In genomic region chr7:150435390-150436073, GRCh38 we compare ENCODE assay signal across 3 cellular contexts.
TF ChIP-seq lines count a peak whose summit lies in the region.

No MANE protein-coding gene starts in this region.

TF ChIP-seq in liver, 16 proteins besides CTCF, POLR2A, EP300 and RAD21:
- TF ChIP-seq MAX (IDR thresholded peaks at IDR 0.05), result peak; percentile 20
- no peak for TF ChIP-seq FOXA2 (IDR thresholded peaks at IDR 0.05)

TF ChIP-seq in HepG2, 621 proteins besides CTCF, POLR2A, EP300 and RAD21 (continued from another document):
- TF ChIP-seq SIN3B (IDR thresholded peaks at IDR 0.05; ENCODE audit: low read length), result no peak
- no peak for TF ChIP-seq MEF2D (CRISPR knock-in tag; IDR thresholded peaks at IDR 0.05)
- no peak for TF ChIP-seq HNF1B (CRISPR knock-in tag; IDR thresholded peaks at IDR 0.05)
- TF ChIP-seq KDM2A (CRISPR knock-in tag; IDR thresholded peaks at IDR 0.05; ENCODE audit: borderline replicate concordance, low read depth), result no peak
- TF ChIP-seq FOSL1 (CRISPR knock-in tag; IDR thresholded peaks at IDR 0.05; ENCODE audit: borderline replicate concordance), result no peak
- no peak for TF ChIP-seq XRCC5 (optimal IDR thresholded peaks at IDR 0.05; ENCODE audit: low read length)
- no peak for TF ChIP-seq ZNF781 (CRISPR knock-in tag; IDR thresholded peaks at IDR 0.05; ENCODE audit: borderline replicate concordance, not compliant biosample characterization)
- no peak for TF ChIP-seq HNRNPLL (IDR thresholded peaks at IDR 0.05; ENCODE audit: low read depth, low read length, poor library complexity, severe bottlenecking)
- no peak for TF ChIP-seq ZNF570 (CRISPR knock-in tag; IDR thresholded peaks at IDR 0.05; ENCODE audit: borderline replicate concordance)
- no peak for TF ChIP-seq ZBTB25 (CRISPR knock-in tag; IDR thresholded peaks at IDR 0.05)
- TF ChIP-seq SOX6 (IDR thresholded peaks at IDR 0.05), result no peak
- TF ChIP-seq SOX6 (CRISPR knock-in tag; IDR thresholded peaks at IDR 0.05), result no peak

TF ChIP-seq in HEK293T, 16 proteins besides CTCF, POLR2A, EP300 and RAD21 (continued from another document):
- no peak for TF ChIP-seq ZNF384 (IDR thresholded peaks at IDR 0.05)
- TF ChIP-seq ELF4 (IDR thresholded peaks at IDR 0.05), result no peak
- TF ChIP-seq FOXA1 (IDR thresholded peaks at IDR 0.05), result no peak
- no peak for TF ChIP-seq HDGF (IDR thresholded peaks at IDR 0.05; ENCODE audit: borderline replicate concordance)
- TF ChIP-seq, protein P1, sequence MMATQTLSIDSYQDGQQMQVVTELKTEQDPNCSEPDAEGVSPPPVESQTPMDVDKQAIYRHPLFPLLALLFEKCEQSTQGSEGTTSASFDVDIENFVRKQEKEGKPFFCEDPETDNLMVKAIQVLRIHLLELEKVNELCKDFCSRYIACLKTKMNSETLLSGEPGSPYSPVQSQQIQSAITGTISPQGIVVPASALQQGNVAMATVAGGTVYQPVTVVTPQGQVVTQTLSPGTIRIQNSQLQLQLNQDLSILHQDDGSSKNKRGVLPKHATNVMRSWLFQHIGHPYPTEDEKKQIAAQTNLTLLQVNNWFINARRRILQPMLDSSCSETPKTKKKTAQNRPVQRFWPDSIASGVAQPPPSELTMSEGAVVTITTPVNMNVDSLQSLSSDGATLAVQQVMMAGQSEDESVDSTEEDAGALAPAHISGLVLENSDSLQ (IDR thresholded peaks at IDR 0.05), result no peak
- TF ChIP-seq TARDBP (IDR thresholded peaks at IDR 0.05), result no peak
- no peak for TF ChIP-seq L3MBTL2 (conservative IDR thresholded peaks at IDR 0.05)
- TF ChIP-seq SUZ12 (IDR thresholded peaks at IDR 0.05), result no peak
- TF ChIP-seq NFRKB (IDR thresholded peaks at IDR 0.05), result no peak
- no peak for TF ChIP-seq FOXK2 (IDR thresholded peaks at IDR 0.05)
- no peak for TF ChIP-seq SP1 (IDR thresholded peaks at IDR 0.05)
- no peak for TF ChIP-seq FOXM1 (IDR thresholded peaks at IDR 0.05; ENCODE audit: borderline replicate concordance)
- TF ChIP-seq CTBP1 (IDR thresholded peaks at IDR 0.05; ENCODE audit: borderline replicate concordance), result no peak
- TF ChIP-seq BHLHE40 (IDR thresholded peaks at IDR 0.05; ENCODE audit: borderline replicate concordance), result no peak
